Comparison of ENCODE assay signal across 1 cellular context in genomic region chr20:50813801-50814200, GRCh38.
TF ChIP-seq lines count a peak whose summit lies in the region.

No MANE protein-coding gene starts in this region.

TF ChIP-seq in GM12878, 131 proteins besides CTCF, POLR2A, EP300 and RAD21:
- no peak for TF ChIP-seq CHD2 (IDR thresholded peaks at IDR 0.05; ENCODE audit: borderline replicate concordance, low read depth, low read length)
TF ChIP-seq in GM12878: peak in this region for 0.
